ENCODE assay signal across 22 cellular contexts in genomic region chr6:21745543-21746337, GRCh38.
DNase-seq lines count a peak whose midpoint lies in the region; ATAC-seq, FAIRE-seq and TF ChIP-seq lines count a peak whose summit lies in the region.
"Had no signal": no experiment of that assay in that cellular context is flagged by ENCODE, and none has a peak within 500 bp of the region (broad histone marks: within the 10 kb centered on the region; RNA-seq: fewer than 3 reads in every experiment).

No MANE protein-coding gene starts in this region.

- H2BK5ac ChIP-seq in H1 (ENCODE audit: low read depth, low read length) (no peak overlapping the region), trophoblast cell (ENCODE audit: low read depth, low read length, poor library complexity) (no peak overlapping the region)

- H3K18ac ChIP-seq in H1 (ENCODE audit: extremely low read depth, low read length) (no peak overlapping the region), trophoblast cell (ENCODE audit: low read length) (peak overlapping the region; percentile 81)

- H3K79me2 ChIP-seq in GM23338 (replicated peaks; ENCODE audit: insufficient read depth) (peaks cover 83% of the 10 kb centered on the region), H1 (ENCODE audit: control insufficient read depth in 1 of 2, insufficient read depth in 2 of 2, low read length in 2 of 2) (peaks cover 3 to 92% of the 10 kb centered on the region in 2 experiments), trophoblast cell (ENCODE audit: control insufficient read depth, insufficient read depth, low read length, poor library complexity) (peaks cover 2% of the 10 kb centered on the region)

- H3K36me3 Mint-ChIP-seq in GM23338 (ENCODE audit: low read depth) = peaks cover 18% of the 10 kb centered on the region
- H3K36me3 Mint-ChIP-seq: CD4-positive, CD25-positive, alpha-beta regulatory T cell had no signal

- no peak overlapping the region for H2BK20ac ChIP-seq in H1 (ENCODE audit: low read length)

- no peak for TF ChIP-seq POLR2A in H1 (IDR thresholded peaks at IDR 0.05; ENCODE audit: control extremely low read depth in 1 of 2, low read depth in 2 of 2, low read length in 2 of 2)

- peak; percentile 42 to 55 for TF ChIP-seq RAD21 in H1 (IDR thresholded peaks at IDR 0.05 in 1 of 2, conservative IDR thresholded peaks at IDR 0.05 in 1 of 2; ENCODE audit: low read depth in 2 of 2, low read length in 2 of 2)

- H3K9ac ChIP-seq in H1 (replicated peaks in 1 of 4; ENCODE audit: extremely low read depth in 1 of 4, low read depth in 3 of 4, low read length in 3 of 4) (no peak overlapping the region), trophoblast cell (ENCODE audit: low read length) (no peak overlapping the region)
- H3K9ac ChIP-seq: SK-N-SH had no signal

- POLR2A ChIA-PET in H1 (lab: Charles Lee; ENCODE audit: partially characterized antibody) = interaction anchor here (2.4 kb wide), 1 partner anchor 151 kb away, joined by 6 read pairs; no protein-coding TSS in a partner anchor

- H2BK12ac ChIP-seq in H1 (ENCODE audit: low read depth, low read length) = no peak overlapping the region
- H2BK12ac ChIP-seq in trophoblast cell (ENCODE audit: low read length) = peak overlapping the region; percentile 72

- no peaks in the 10 kb centered on the region for H3K23me2 ChIP-seq in H1 (ENCODE audit: low read depth, low read length)

- H2AK5ac ChIP-seq in H1 (ENCODE audit: low read depth, low read length) (peak overlapping the region; percentile 96), trophoblast cell (ENCODE audit: low read length) (peak overlapping the region; percentile 41)

- ATAC-seq in GM23338 = peak; percentile 18; the same call in 2 of the 3 replicates
- no peak for ATAC-seq in GM18511 (IDR thresholded peaks at IDR 0.05; ENCODE audit: unreplicated experiment)
- ATAC-seq: GM12878 had no signal

- peak overlapping the region; percentile 76; the same call in 1 of the 2 replicates for H2BK15ac ChIP-seq in H1 (ENCODE audit: low read length)

- H3K4me2 ChIP-seq in GM23338 = no peak overlapping the region
- no peak overlapping the region; a peak in 1 of 4 replicates for H3K4me2 ChIP-seq in H1 (ENCODE audit: insufficient read depth in 1 of 2, low read depth in 2 of 2, low read length in 2 of 2)
- H3K4me2 ChIP-seq in trophoblast cell (ENCODE audit: low read length) = no peak overlapping the region
- H3K4me2 ChIP-seq: SK-N-SH had no signal

- CTCF ChIA-PET in H1 (lab: Charles Lee; ENCODE audit: partially characterized antibody) = interaction anchor here (0.6 to 1.3 kb wide), 8 partner anchors 13 to 146 kb away, joined by 3 to 4 read pairs (median 3); no protein-coding TSS in a partner anchor

- peak overlapping the region; percentile 82; the same call in 1 of the 2 replicates for H3K27ac Mint-ChIP-seq in GM23338
- H3K27ac Mint-ChIP-seq: CD4-positive, CD25-positive, alpha-beta regulatory T cell had no signal

- no peak overlapping the region for H3K4ac ChIP-seq in H1 (replicated peaks; ENCODE audit: insufficient read length, low read depth, low read length)
- H3K4ac ChIP-seq in trophoblast cell (ENCODE audit: low read depth, low read length) = peak overlapping the region; percentile 58

- H4K20me1 ChIP-seq in GM23338 (replicated peaks; ENCODE audit: insufficient read depth) (0 out of 2 replicates have a peak, but pooled peaks cover 5% of the 10 kb centered on the region), H1 (replicated peaks in 1 of 2; ENCODE audit: control insufficient read depth in 1 of 2, insufficient read depth in 2 of 2, low read length in 2 of 2) (peaks cover 0 to 2% of the 10 kb centered on the region in 2 experiments)

- H3K27me3 ChIP-seq in GM23338 (ENCODE audit: insufficient read depth) (no peaks in the 10 kb centered on the region), H1 (replicated peaks in 1 of 4; ENCODE audit: control insufficient read depth in 3 of 4, extremely low read depth in 1 of 4, insufficient read depth in 3 of 4, low read length in 3 of 4) (no peaks in the 10 kb centered on the region), trophoblast cell (ENCODE audit: insufficient read depth, low read length) (no peaks in the 10 kb centered on the region)
- H3K27me3 ChIP-seq: BE2C had no signal

- TF ChIP-seq EP300 in H1 (IDR thresholded peaks at IDR 0.05; ENCODE audit: borderline replicate concordance in 1 of 2, low read depth in 2 of 2, low read length in 2 of 2) = no peak

- no peaks in the 10 kb centered on the region for H3K9me3 ChIP-seq in KOPT-K1 (ENCODE audit: insufficient read depth, low read length, poor library complexity, severe bottlenecking)
- H3K9me3 ChIP-seq in H1 (ENCODE audit: insufficient read depth in 2 of 2, low read depth in 1 of 2, low read length in 1 of 2) = no peaks in the 10 kb centered on the region
- H3K9me3 ChIP-seq in trophoblast cell (ENCODE audit: insufficient read depth, low read depth, low read length) = no peaks in the 10 kb centered on the region
- H3K9me3 ChIP-seq: BE2C, Caco-2, SK-N-SH had no signal

- TF ChIP-seq CTCF in GM23338 (conservative IDR thresholded peaks at IDR 0.05; ENCODE audit: low read depth in 2 of 2) (peak; percentile 49 to 61), H1 (IDR thresholded peaks at IDR 0.05; ENCODE audit: control extremely low read depth in 1 of 3, insufficient read depth in 1 of 3, low read depth in 1 of 3, low read length in 3 of 3) (peak in 1 of 3 experiments; percentile 47; a peak in 2 of 4 replicates)

- H3K9me3 Mint-ChIP-seq in GM23338 = no peaks in the 10 kb centered on the region
- H3K9me3 Mint-ChIP-seq: CD4-positive, CD25-positive, alpha-beta regulatory T cell had no signal

- H2BK120ac ChIP-seq in H1 (replicated peaks; ENCODE audit: low read depth, low read length) (peak overlapping the region; percentile 35), trophoblast cell (ENCODE audit: insufficient read depth, low read length, poor library complexity) (no peak overlapping the region)

- FAIRE-seq in H1 (lab: Jason Lieb, UNC) = no peak
- FAIRE-seq: A204.1, GM12878 had no signal

- H2AFZ ChIP-seq in GM23338 = no peak overlapping the region
- no peak overlapping the region for H2AFZ ChIP-seq in H1 (ENCODE audit: low read length)
- H2AFZ ChIP-seq in trophoblast cell (ENCODE audit: insufficient read depth, low read length, poor library complexity) = no peak overlapping the region

- H3K9me2 ChIP-seq in GM23338 (ENCODE audit: insufficient read depth) = no peaks in the 10 kb centered on the region
- H3K9me2 ChIP-seq: SK-N-SH had no signal

- no peak overlapping the region for H3K14ac ChIP-seq in H1 (ENCODE audit: insufficient read length)
- H3K14ac ChIP-seq in trophoblast cell (ENCODE audit: low read length) = no peak overlapping the region

- peak overlapping the region; percentile 71 for H4K91ac ChIP-seq in H1 (replicated peaks; ENCODE audit: insufficient read length, low read length)
- peak overlapping the region; percentile 18 for H4K91ac ChIP-seq in trophoblast cell (ENCODE audit: low read depth, low read length)

- H3K27me3 Mint-ChIP-seq in GM23338 (ENCODE audit: insufficient read depth, low read depth, poor library complexity) = peaks cover 5% of the 10 kb centered on the region
- H3K27me3 Mint-ChIP-seq: CD4-positive, CD25-positive, alpha-beta regulatory T cell had no signal

- H3K4me1 ChIP-seq in GM23338 (ENCODE audit: insufficient read depth) (peaks cover 64% of the 10 kb centered on the region), H1 (replicated peaks in 1 of 4; ENCODE audit: control insufficient read depth in 3 of 4, insufficient read depth in 4 of 4, low read length in 3 of 4) (peaks cover 3 to 37% (median 17%) of the 10 kb centered on the region in 4 experiments), trophoblast cell (ENCODE audit: control insufficient read depth in 1 of 2, insufficient read depth in 2 of 2, low read length in 2 of 2) (peaks cover 0 to 7% of the 10 kb centered on the region in 2 experiments)

- H4K8ac ChIP-seq in H1 (ENCODE audit: extremely low read depth, insufficient read depth, low read length) (no peak overlapping the region), trophoblast cell (ENCODE audit: low read depth, low read length) (peak overlapping the region; percentile 1)

- H3K23ac ChIP-seq in H1 (ENCODE audit: insufficient read length) = no peak overlapping the region
- H3K23ac ChIP-seq in trophoblast cell (ENCODE audit: low read length) = no peak overlapping the region

- H3K36me3 ChIP-seq in GM23338 (ENCODE audit: insufficient read depth) = no peaks in the 10 kb centered on the region
- no peaks in the 10 kb centered on the region for H3K36me3 ChIP-seq in KOPT-K1 (ENCODE audit: insufficient read depth, low read length)
- peaks cover 0 to 3% (median 0%) of the 10 kb centered on the region in 4 experiments; a peak in 1 of 8 replicates for H3K36me3 ChIP-seq in H1 (ENCODE audit: control insufficient read depth in 2 of 4, insufficient read depth in 4 of 4, low read length in 3 of 4)
- H3K36me3 ChIP-seq in trophoblast cell (ENCODE audit: control insufficient read depth in 1 of 2, insufficient read depth in 2 of 2, low read length in 2 of 2) = peaks cover 2 to 3% of the 10 kb centered on the region in 2 experiments
- H3K36me3 ChIP-seq: BE2C had no signal

- H4K5ac ChIP-seq in H1 (ENCODE audit: insufficient read length, low read depth, low read length) = no peak overlapping the region

- no peak overlapping the region for H3K56ac ChIP-seq in H1 (replicated peaks; ENCODE audit: insufficient read length, low read depth, low read length)

- no peak overlapping the region for H3K4me3 ChIP-seq in GM23338
- no peak overlapping the region for H3K4me3 ChIP-seq in H1 (ENCODE audit: extremely low read depth in 1 of 4, insufficient read depth in 2 of 4, low read depth in 3 of 4, low read length in 4 of 4)
- H3K4me3 ChIP-seq in trophoblast cell (ENCODE audit: low read depth, low read length) = no peak overlapping the region
- H3K4me3 ChIP-seq: GM12878 had no signal

- H3K27ac ChIP-seq in GM23338 (ENCODE audit: low read depth) = peak overlapping the region; percentile 50; the same call in 1 of the 2 replicates
- peak overlapping the region; percentile 27 for H3K27ac ChIP-seq in KOPT-K1 (ENCODE audit: low read depth, low read length, poor library complexity, severe bottlenecking)
- H3K27ac ChIP-seq in H1 (ENCODE audit: low read depth, low read length) = peak overlapping the region; percentile 44; the same call in 1 of the 2 replicates
- no peak overlapping the region for H3K27ac ChIP-seq in trophoblast cell (ENCODE audit: low read depth, low read length)
- H3K27ac ChIP-seq: HL-60 had no signal

- 0 out of 2 replicates have a peak, but pooled peaks cover 3% of the 10 kb centered on the region for H3F3A ChIP-seq in GM23338 (replicated peaks; ENCODE audit: low read depth)

- 84% methylated on average over 7 of the region's 11 CpGs; no CpG with 5 or more reads in 1 of the 2 experiments for WGBS in H1 (ENCODE audit: extremely low coverage in 1 of 2, insufficient coverage in 1 of 2, insufficient read length in 1 of 2, insufficient replicate concordance in 2 of 2, low coverage in 1 of 2, low lambda C conversion rate in 2 of 2, missing lambda C conversion rate in 1 of 2), 2 experiments
- no CpG with 5 or more reads among the region's 11 CpGs for WGBS in trophoblast cell (ENCODE audit: extremely low coverage, insufficient coverage, insufficient read length)

- H3K79me1 ChIP-seq in H1 (ENCODE audit: low read depth, low read length) (peaks cover 4% of the 10 kb centered on the region), trophoblast cell (ENCODE audit: low read length) (peaks cover 10% of the 10 kb centered on the region)

- DNase-seq in GM23338 (ENCODE audit: low spot score) = peak; percentile 73
- DNase-seq in H1 (ENCODE audit: low read depth in 1 of 2, low spot score in 2 of 2) = no peak
- DNase-seq in trophoblast cell = no peak
- no peak for DNase-seq in hippocampal formation (lab: John Stamatoyannopoulos, UW)
- no peak for DNase-seq in NCI-H524 (lab: John Stamatoyannopoulos, UW)
- DNase-seq: BE2C; Caco-2; CD4-positive, CD25-positive, alpha-beta regulatory T cell; DMS153; GOT3; NCI-H1105 treated with DMSO at 0.1 percent for 48 hours; NCI-H1694; NCI-H2081 treated with DMSO at 0.1 percent for 48 hours; NCI-H774; OCI-M1; SHP77; SK-N-SH had no signal

- H4K12ac ChIP-seq in trophoblast cell (ENCODE audit: low read depth, low read length) = no peak overlapping the region

- H3K4me1 Mint-ChIP-seq in GM23338 = peaks cover 69% of the 10 kb centered on the region
- H3K4me1 Mint-ChIP-seq: CD4-positive, CD25-positive, alpha-beta regulatory T cell had no signal

- H3K4me3 Mint-ChIP-seq in GM23338 = no peak overlapping the region
- H3K4me3 Mint-ChIP-seq: CD4-positive, CD25-positive, alpha-beta regulatory T cell had no signal
